In the genomic region with DNA sequence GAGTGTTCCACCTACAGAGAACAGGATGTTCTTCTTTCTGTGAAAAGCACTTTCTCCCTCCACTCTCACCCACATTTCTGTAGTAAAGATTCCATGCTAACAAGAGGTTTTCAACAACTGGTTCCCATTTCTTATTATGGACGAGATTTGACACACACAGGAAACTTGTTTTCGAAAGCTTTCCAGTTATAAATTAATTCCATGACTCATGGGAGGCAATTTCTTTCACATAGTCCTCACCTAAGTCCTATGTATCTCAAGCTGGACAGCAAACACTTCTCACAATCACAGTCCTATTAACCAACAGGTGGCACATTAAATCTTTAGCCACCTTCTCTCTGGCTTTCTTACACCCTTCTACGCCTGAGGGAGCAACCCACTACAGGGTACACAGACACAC, we compare ENCODE assay signal across 18 cellular contexts. TPM values are rescaled to one million over a fixed set of nuclear protein-coding genes. Genes with fewer than 3 reads are reported as not detected.
DNase-seq lines count a peak whose midpoint lies in the region; ATAC-seq, FAIRE-seq and TF ChIP-seq lines count a peak whose summit lies in the region.
"Had no signal": no experiment of that assay in that cellular context is flagged by ENCODE, and none has a peak within 500 bp of the region (broad histone marks: within the 10 kb centered on the region; RNA-seq: fewer than 3 reads in every experiment).

No MANE protein-coding gene starts in this region.

- H3K27ac Mint-ChIP-seq in CD14-positive monocyte = no peak overlapping the region
- H3K27ac Mint-ChIP-seq: activated CD8-positive, alpha-beta T cell treated with anti-CD3 and anti-CD28 coated beads, Interleukin-2, amount 10 ng/mL, durations not matched to agents 7 days and 5 days; nephron progenitor cell; stimulated activated naive B cell treated with anti-CD40 and anti-IgM and Interleukin-4, amounts not matched to agents 10 μg/mL and 1 μg/mL and 100 μg/mL, for 72 hours had no signal

- H3K27ac ChIP-seq in DND-41 (ENCODE audit: low read length) (peak overlapping the region; percentile 34; the same call in 1 of the 2 replicates), HUES64 (ENCODE audit: low read depth, low read length) (peak overlapping the region; percentile 68), H1 (ENCODE audit: low read depth, low read length) (no peak overlapping the region)
- H3K27ac ChIP-seq: gastrocnemius medialis had no signal

- H3K56ac ChIP-seq in H1 (replicated peaks; ENCODE audit: insufficient read length, low read depth, low read length) = no peak overlapping the region

- no peak for TF ChIP-seq RAD21 in H1 (IDR thresholded peaks at IDR 0.05 in 1 of 2, conservative IDR thresholded peaks at IDR 0.05 in 1 of 2; ENCODE audit: low read depth in 2 of 2, low read length in 2 of 2)

- CTCF ChIA-PET in H1 (lab: Charles Lee; ENCODE audit: partially characterized antibody) = interaction anchor here (0.6 to 3.1 kb wide), 9 partner anchors 9 to 222 kb away, joined by 3 to 9 read pairs (median 4); no protein-coding TSS in a partner anchor

- no peak for TF ChIP-seq CTCF in DND-41 (IDR thresholded peaks at IDR 0.05; ENCODE audit: borderline replicate concordance, extremely low read depth, low read length, poor library complexity, severe bottlenecking)
- no peak for TF ChIP-seq CTCF in H1 (IDR thresholded peaks at IDR 0.05; ENCODE audit: control extremely low read depth in 1 of 3, insufficient read depth in 1 of 3, low read depth in 1 of 3, low read length in 3 of 3)
- no peak for TF ChIP-seq CTCF in CD14-positive monocyte (IDR thresholded peaks at IDR 0.05)

- no peaks in the 10 kb centered on the region for H3K23me2 ChIP-seq in H1 (ENCODE audit: low read depth, low read length)

- DNase-seq in DND-41 = no peak
- no peak for DNase-seq in H1 (ENCODE audit: low read depth in 1 of 2, low spot score in 2 of 2)
- DNase-seq in lung microvascular endothelial cell (ENCODE audit: low read depth in 2 of 2) = peak; percentile 31 to 73
- DNase-seq in CD14-positive monocyte (ENCODE audit: low spot score) = no peak
- DNase-seq in central memory CD4-positive, alpha-beta T cell = no peak
- DNase-seq: activated CD8-positive, alpha-beta T cell treated with anti-CD3 and anti-CD28 coated beads, Interleukin-2, amount 10 ng/mL, durations not matched to agents 7 days and 5 days; activated effector memory CD4-positive, alpha-beta T cell treated with Interleukin-2 at 50 U/mL for 16 hours; effector CD4-positive, alpha-beta T cell; gastrocnemius medialis; NCI-H1105 treated with DMSO at 0.1 percent for 48 hours; NCI-H526 treated with DMSO at 0.1 percent for 48 hours; nephron progenitor cell; right cardiac atrium; Right ventricle myocardium superior; stimulated activated naive B cell treated with anti-CD40 and anti-IgM and Interleukin-4, amounts not matched to agents 10 μg/mL and 1 μg/mL and 100 μg/mL, for 72 hours had no signal

- H3K4me3 Mint-ChIP-seq in CD14-positive monocyte = no peak overlapping the region
- H3K4me3 Mint-ChIP-seq: activated CD8-positive, alpha-beta T cell treated with anti-CD3 and anti-CD28 coated beads, Interleukin-2, amount 10 ng/mL, durations not matched to agents 7 days and 5 days; nephron progenitor cell; stimulated activated naive B cell treated with anti-CD40 and anti-IgM and Interleukin-4, amounts not matched to agents 10 μg/mL and 1 μg/mL and 100 μg/mL, for 72 hours had no signal

- H3K18ac ChIP-seq in H1 (ENCODE audit: extremely low read depth, low read length) = peak overlapping the region; percentile 84; the same call in 1 of the 2 replicates

- H3K27me3 ChIP-seq in DND-41 (ENCODE audit: insufficient read depth, low read length, poor library complexity) = no peaks in the 10 kb centered on the region
- no peaks in the 10 kb centered on the region for H3K27me3 ChIP-seq in HUES64 (ENCODE audit: insufficient read depth, low read length)
- H3K27me3 ChIP-seq in H1 (replicated peaks in 1 of 4; ENCODE audit: control insufficient read depth in 3 of 4, extremely low read depth in 1 of 4, insufficient read depth in 3 of 4, low read length in 3 of 4) = no peaks in the 10 kb centered on the region
- H3K27me3 ChIP-seq: gastrocnemius medialis had no signal

- H3K9ac ChIP-seq in DND-41 (ENCODE audit: low read depth, low read length) = no peak overlapping the region
- peak overlapping the region; percentile 21; the same call in 1 of the 2 replicates for H3K9ac ChIP-seq in HUES64 (ENCODE audit: low read depth, low read length)
- H3K9ac ChIP-seq in H1 (replicated peaks in 1 of 4; ENCODE audit: extremely low read depth in 1 of 4, low read depth in 3 of 4, low read length in 3 of 4) = no peak overlapping the region

- H2BK20ac ChIP-seq in H1 (ENCODE audit: low read length) = peak overlapping the region; percentile 53; the same call in 1 of the 2 replicates

- no peak overlapping the region for H2BK12ac ChIP-seq in H1 (ENCODE audit: low read depth, low read length)

- H4K91ac ChIP-seq in H1 (replicated peaks; ENCODE audit: insufficient read length, low read length) = peak overlapping the region; percentile 29

- H3K4me1 Mint-ChIP-seq in CD14-positive monocyte = no peaks in the 10 kb centered on the region

- no peak for FAIRE-seq in H1 (lab: Jason Lieb, UNC)
- FAIRE-seq: islet of Langerhans had no signal

- H3K4me3 ChIP-seq in DND-41 (ENCODE audit: low read depth in 1 of 2, low read length in 2 of 2) = no peak overlapping the region
- H3K4me3 ChIP-seq in HUES64 (ENCODE audit: low read length) = peak overlapping the region; percentile 15; the same call in 1 of the 2 replicates
- peak overlapping the region in 1 of 4 experiments; percentile 43; a peak in 2 of 8 replicates for H3K4me3 ChIP-seq in H1 (ENCODE audit: extremely low read depth in 1 of 4, insufficient read depth in 2 of 4, low read depth in 3 of 4, low read length in 4 of 4)
- H3K4me3 ChIP-seq: gastrocnemius medialis had no signal

- H4K5ac ChIP-seq in H1 (ENCODE audit: insufficient read length, low read depth, low read length) = peak overlapping the region; percentile 4

- no peak overlapping the region for H2BK15ac ChIP-seq in H1 (ENCODE audit: low read length)

- no peak overlapping the region for H3K14ac ChIP-seq in H1 (ENCODE audit: insufficient read length)

- no peak overlapping the region for H3K4ac ChIP-seq in H1 (replicated peaks; ENCODE audit: insufficient read length, low read depth, low read length)

- H2AFZ ChIP-seq in DND-41 (ENCODE audit: low read depth, low read length) = no peak overlapping the region
- H2AFZ ChIP-seq in H1 (ENCODE audit: low read length) = no peak overlapping the region

- H3K27me3 Mint-ChIP-seq in CD14-positive monocyte (ENCODE audit: low read depth in 3 of 3) = peaks cover 0 to 6% (median 0%) of the 10 kb centered on the region in 3 donors
- H3K27me3 Mint-ChIP-seq: stimulated activated naive B cell treated with anti-CD40 and anti-IgM and Interleukin-4, amounts not matched to agents 10 μg/mL and 1 μg/mL and 100 μg/mL, for 72 hours had no signal

- peak overlapping the region; percentile 76; the same call in 1 of the 2 replicates for H2BK5ac ChIP-seq in H1 (ENCODE audit: low read depth, low read length)

- peaks cover 33% of the 10 kb centered on the region for H4K20me1 ChIP-seq in DND-41 (ENCODE audit: insufficient read depth, low read length)
- H4K20me1 ChIP-seq in H1 (replicated peaks in 1 of 2; ENCODE audit: control insufficient read depth in 1 of 2, insufficient read depth in 2 of 2, low read length in 2 of 2) = no peaks in the 10 kb centered on the region

- POLR2A ChIA-PET in H1 (lab: Charles Lee; ENCODE audit: partially characterized antibody) = interaction anchor here (0.9 kb wide), 1 partner anchor 24 kb away, joined by 3 read pairs; no protein-coding TSS in a partner anchor

- H3K79me1 ChIP-seq in H1 (ENCODE audit: low read depth, low read length) = no peaks in the 10 kb centered on the region

- H3K4me1 ChIP-seq in DND-41 (ENCODE audit: insufficient read depth, low read length) (peaks cover 40% of the 10 kb centered on the region), HUES64 (ENCODE audit: insufficient read depth, low read length) (peaks cover 59% of the 10 kb centered on the region), H1 (replicated peaks in 1 of 4; ENCODE audit: control insufficient read depth in 3 of 4, insufficient read depth in 4 of 4, low read length in 3 of 4) (peaks cover 2 to 37% (median 28%) of the 10 kb centered on the region in 4 experiments)
- H3K4me1 ChIP-seq: gastrocnemius medialis had no signal

- peaks cover 0 to 5% (median 0%) of the 10 kb centered on the region in 7 donors for H3K9me3 Mint-ChIP-seq in CD14-positive monocyte
- H3K9me3 Mint-ChIP-seq: nephron progenitor cell; stimulated activated naive B cell treated with anti-CD40 and anti-IgM and Interleukin-4, amounts not matched to agents 10 μg/mL and 1 μg/mL and 100 μg/mL, for 72 hours had no signal

- H2AK5ac ChIP-seq in H1 (ENCODE audit: low read depth, low read length) = peak overlapping the region; percentile 76; the same call in 1 of the 2 replicates

- H2BK120ac ChIP-seq in H1 (replicated peaks; ENCODE audit: low read depth, low read length) = peak overlapping the region; percentile 39

- no peak overlapping the region for H3K23ac ChIP-seq in H1 (ENCODE audit: insufficient read length)

- H3K9me3 ChIP-seq in DND-41 (ENCODE audit: insufficient read depth, low read length, severe bottlenecking) = no peaks in the 10 kb centered on the region
- H3K9me3 ChIP-seq in HUES64 (ENCODE audit: insufficient read depth, low read depth, low read length) = no peaks in the 10 kb centered on the region
- H3K9me3 ChIP-seq in H1 (ENCODE audit: insufficient read depth in 2 of 2, low read depth in 1 of 2, low read length in 1 of 2) = no peaks in the 10 kb centered on the region
- H3K9me3 ChIP-seq: gastrocnemius medialis had no signal

- ATAC-seq in DND-41 (ENCODE audit: insufficient read depth, low read depth) (no peak), GM18498 (IDR thresholded peaks at IDR 0.05; ENCODE audit: unreplicated experiment) (no peak)
- ATAC-seq: activated CD8-positive, alpha-beta T cell treated with anti-CD3 and anti-CD28 coated beads, Interleukin-2, amount 10 ng/mL, durations not matched to agents 7 days and 5 days; gastrocnemius medialis; right cardiac atrium; stimulated activated naive B cell treated with anti-CD40 and anti-IgM and Interleukin-4, amounts not matched to agents 10 μg/mL and 1 μg/mL and 100 μg/mL, for 72 hours had no signal

- no peaks in the 10 kb centered on the region for H3K36me3 Mint-ChIP-seq in CD14-positive monocyte
- H3K36me3 Mint-ChIP-seq: stimulated activated naive B cell treated with anti-CD40 and anti-IgM and Interleukin-4, amounts not matched to agents 10 μg/mL and 1 μg/mL and 100 μg/mL, for 72 hours had no signal

- TF ChIP-seq EP300 in H1 (IDR thresholded peaks at IDR 0.05; ENCODE audit: borderline replicate concordance in 1 of 2, low read depth in 2 of 2, low read length in 2 of 2) = no peak

- WGBS in HUES64 = 50% methylated on average over 3 of the region's 3 CpGs
- WGBS in H1 (ENCODE audit: extremely low coverage in 1 of 2, insufficient coverage in 1 of 2, insufficient read length in 1 of 2, insufficient replicate concordance in 2 of 2, low coverage in 1 of 2, low lambda C conversion rate in 2 of 2, missing lambda C conversion rate in 1 of 2), 2 experiments = 11% methylated on average over 3 of the region's 3 CpGs; no CpG with 5 or more reads in 1 of the 2 experiments

- H3K4me2 ChIP-seq in DND-41 (ENCODE audit: insufficient read depth, low read length) = no peak overlapping the region
- peak overlapping the region; percentile 45 to 67 for H3K4me2 ChIP-seq in H1 (ENCODE audit: insufficient read depth in 1 of 2, low read depth in 2 of 2, low read length in 2 of 2)

- H3K36me3 ChIP-seq in DND-41 (ENCODE audit: insufficient read depth, low read length) = peaks cover 12% of the 10 kb centered on the region
- no peaks in the 10 kb centered on the region for H3K36me3 ChIP-seq in HUES64 (ENCODE audit: insufficient read depth, low read length)
- no peaks in the 10 kb centered on the region for H3K36me3 ChIP-seq in H1 (ENCODE audit: control insufficient read depth in 2 of 4, insufficient read depth in 4 of 4, low read length in 3 of 4)
- H3K36me3 ChIP-seq: gastrocnemius medialis had no signal

- TF ChIP-seq POLR2A in H1 (IDR thresholded peaks at IDR 0.05; ENCODE audit: control extremely low read depth in 1 of 2, low read depth in 2 of 2, low read length in 2 of 2) = no peak

- intact Hi-C loops in CD14-positive monocyte (cut with micrococcal nuclease) = no loop called here

- H4K8ac ChIP-seq in H1 (ENCODE audit: extremely low read depth, insufficient read depth, low read length) = no peak overlapping the region

- peaks cover 98% of the 10 kb centered on the region for H3K79me2 ChIP-seq in DND-41 (ENCODE audit: insufficient read depth, low read length)
- peaks cover 3 to 68% of the 10 kb centered on the region in 2 experiments; a peak in 3 of 4 replicates for H3K79me2 ChIP-seq in H1 (ENCODE audit: control insufficient read depth in 1 of 2, insufficient read depth in 2 of 2, low read length in 2 of 2)

RNA-seq across cellular contexts. Expression of gene RAPGEF5, which starts 24.5 kb away (rescaled TPM):
- 4.4 TPM for polyA plus RNA-seq in HUES64 (2013, experiment 1 of 2)
- polyA plus RNA-seq in HUES64 (2013, experiment 2 of 2) = 3.8 TPM
- 22.1 and 22.9 TPM in 2 replicates for total RNA-seq in H1 (2021; fragmentation: NEBNext Ultra II Directional; extraction: Animal tissue kit (Norgen Biotek cat#: 25700))
- polyA plus RNA-seq in H1 (2011; rRNA removed) = 2.4 and 4.4 TPM in 2 replicates
- 3.9 TPM for polyA plus RNA-seq in H1 (2011; cell fraction: cytosol; rRNA removed)
- 7.7 TPM for polyA plus RNA-seq in H1 (2011; cell fraction: nucleus; rRNA removed)
- 6.0 to 7.7 TPM (median 6.6 TPM) in 4 replicates for polyA plus RNA-seq in H1 (2012, experiment 1 of 2)
- 0.41 TPM for polyA plus RNA-seq in H1 (2012, experiment 2 of 2)
- 7.0 TPM for polyA plus RNA-seq in H1 (2013, experiment 1 of 2)
- polyA plus RNA-seq in H1 (2013, experiment 2 of 2) = 6.5 TPM
- polyA minus RNA-seq in H1 (2011; rRNA and poly(A)+ RNA removed) = 22.0 and 36.0 TPM in 2 replicates
- 19.2 TPM for polyA minus RNA-seq in H1 (2011; cell fraction: cytosol; rRNA and poly(A)+ RNA removed)
- polyA minus RNA-seq in H1 (2011; cell fraction: nucleus; rRNA and poly(A)+ RNA removed) = 75.5 TPM
- total RNA-seq in lung microvascular endothelial cell = 110 and 140 TPM in 2 replicates
- polyA plus RNA-seq in CD14-positive monocyte = not detected

Comparison
In these comparisons a context has a peak if more than half of its experiments do, and no peak if none do; other contexts are left out.
1. DNase-seq: peak in lung microvascular endothelial cell (2 of 2); none in DND-41 (single experiment), H1 (0 of 2), CD14-positive monocyte (single experiment) and central memory CD4-positive, alpha-beta T cell (single experiment).